In genomic region chr3:151169262-151169661, GRCh38 we compare ENCODE assay signal across 12 cellular contexts.
DNase-seq lines count a peak whose midpoint lies in the region; ATAC-seq and TF ChIP-seq lines count a peak whose summit lies in the region.
"Had no signal": no experiment of that assay in that cellular context is flagged by ENCODE, and none has a peak within 500 bp of the region (broad histone marks: within the 10 kb centered on the region; RNA-seq: fewer than 3 reads in every experiment).

No MANE protein-coding gene starts in this region.

- intact Hi-C loops in dendritic cell treated with granulocyte-macrophage colony-stimulating factor and Interleukin-4, amounts not matched to agents 40 ng/mL and 50 ng/mL, for 4 days (cut with micrococcal nuclease) = loop anchor here (1.0 to 10.0 kb wide), 3 partner anchors 58 to 668 kb away; no protein-coding TSS in a partner anchor

- H3K27me3 Mint-ChIP-seq in dendritic cell treated with granulocyte-macrophage colony-stimulating factor and Interleukin-4, amounts not matched to agents 40 ng/mL and 50 ng/mL, for 4 days = no peaks in the 10 kb centered on the region
- H3K27me3 Mint-ChIP-seq in nephron progenitor cell (ENCODE audit: low read depth, poor library complexity) = peaks cover 6% of the 10 kb centered on the region

- H3K4me1 Mint-ChIP-seq in dendritic cell treated with granulocyte-macrophage colony-stimulating factor and Interleukin-4, amounts not matched to agents 40 ng/mL and 50 ng/mL, for 4 days (ENCODE audit: low read depth) = peaks cover 50% of the 10 kb centered on the region
- H3K4me1 Mint-ChIP-seq in stimulated activated effector memory CD8-positive, alpha-beta T cell treated with anti-CD3 and anti-CD28 coated beads, Interleukin-12 subunit alpha, Interleukin-12 subunit beta, amount 100 ng/mL, for 72 hours = peaks cover 38% of the 10 kb centered on the region
- H3K4me1 Mint-ChIP-seq in nephron progenitor cell = peaks cover 26% of the 10 kb centered on the region

- H3K9me3 Mint-ChIP-seq in dendritic cell treated with granulocyte-macrophage colony-stimulating factor and Interleukin-4, amounts not matched to agents 40 ng/mL and 50 ng/mL, for 4 days = no peaks in the 10 kb centered on the region
- H3K9me3 Mint-ChIP-seq in stimulated activated effector memory CD8-positive, alpha-beta T cell treated with anti-CD3 and anti-CD28 coated beads, Interleukin-12 subunit alpha, Interleukin-12 subunit beta, amount 100 ng/mL, for 72 hours = no peaks in the 10 kb centered on the region
- no peaks in the 10 kb centered on the region for H3K9me3 Mint-ChIP-seq in nephron progenitor cell
- H3K9me3 Mint-ChIP-seq: CD8-positive, alpha-beta T cell had no signal

- ATAC-seq in GM18909 (IDR thresholded peaks at IDR 0.05; ENCODE audit: poor library complexity, unreplicated experiment) = peak; percentile 7
- no peak for ATAC-seq in stimulated activated effector memory CD8-positive, alpha-beta T cell treated with anti-CD3 and anti-CD28 coated beads, Interleukin-12 subunit alpha, Interleukin-12 subunit beta, amount 100 ng/mL, for 72 hours
- ATAC-seq: CD8-positive, alpha-beta T cell had no signal

- no peaks in the 10 kb centered on the region for H3K36me3 Mint-ChIP-seq in dendritic cell treated with granulocyte-macrophage colony-stimulating factor and Interleukin-4, amounts not matched to agents 40 ng/mL and 50 ng/mL, for 4 days (ENCODE audit: low read depth)
- H3K36me3 Mint-ChIP-seq in stimulated activated effector memory CD8-positive, alpha-beta T cell treated with anti-CD3 and anti-CD28 coated beads, Interleukin-12 subunit alpha, Interleukin-12 subunit beta, amount 100 ng/mL, for 72 hours = no peaks in the 10 kb centered on the region
- peaks cover 13% of the 10 kb centered on the region for H3K36me3 Mint-ChIP-seq in nephron progenitor cell (ENCODE audit: low read depth)
- H3K36me3 Mint-ChIP-seq: CD8-positive, alpha-beta T cell had no signal

- H3K27ac ChIP-seq in HL-60 (replicated peaks) = peak overlapping the region; percentile 61
- H3K27ac ChIP-seq: prostate gland had no signal

- TF ChIP-seq CTCF in HL-60 (IDR thresholded peaks at IDR 0.05; ENCODE audit: insufficient read depth, low read length) = no peak
- TF ChIP-seq CTCF in nephron progenitor cell (IDR thresholded peaks at IDR 0.05) = no peak
- TF ChIP-seq CTCF in GM10266 (IDR thresholded peaks at IDR 0.05; ENCODE audit: control insufficient read depth, insufficient read depth, low read depth, missing control alignments) = no peak

- peak; percentile 80 to 95 for DNase-seq in HL-60 (ENCODE audit: low read depth in 1 of 2, low spot score in 1 of 2)
- no peak for DNase-seq in stimulated activated effector memory CD8-positive, alpha-beta T cell treated with anti-CD3 and anti-CD28 coated beads, Interleukin-12 subunit alpha, Interleukin-12 subunit beta, amount 100 ng/mL, for 72 hours (ENCODE audit: low spot score in 2 of 2)
- no peak for DNase-seq in nephron progenitor cell
- no peak for DNase-seq in T1000 (lab: John Stamatoyannopoulos, UW)
- no peak for DNase-seq in stimulated activated CD4-positive, alpha-beta T cell treated with anti-CD3 and anti-CD28 coated beads, Interleukin-2, amount 100 ng/mL, for 48 hours
- no peak for DNase-seq in GM10266 (ENCODE audit: extremely low spot score)
- DNase-seq: CD8-positive, alpha-beta T cell; central memory CD4-positive, alpha-beta T cell; PC-3 had no signal

- H3K4me3 Mint-ChIP-seq in dendritic cell treated with granulocyte-macrophage colony-stimulating factor and Interleukin-4, amounts not matched to agents 40 ng/mL and 50 ng/mL, for 4 days = no peak overlapping the region
- no peak overlapping the region for H3K4me3 Mint-ChIP-seq in stimulated activated effector memory CD8-positive, alpha-beta T cell treated with anti-CD3 and anti-CD28 coated beads, Interleukin-12 subunit alpha, Interleukin-12 subunit beta, amount 100 ng/mL, for 72 hours
- no peak overlapping the region for H3K4me3 Mint-ChIP-seq in nephron progenitor cell
- H3K4me3 Mint-ChIP-seq: CD8-positive, alpha-beta T cell had no signal

- H3K27ac Mint-ChIP-seq in dendritic cell treated with granulocyte-macrophage colony-stimulating factor and Interleukin-4, amounts not matched to agents 40 ng/mL and 50 ng/mL, for 4 days = peak overlapping the region; percentile 94
- peak overlapping the region; percentile 90 for H3K27ac Mint-ChIP-seq in stimulated activated effector memory CD8-positive, alpha-beta T cell treated with anti-CD3 and anti-CD28 coated beads, Interleukin-12 subunit alpha, Interleukin-12 subunit beta, amount 100 ng/mL, for 72 hours
- no peak overlapping the region for H3K27ac Mint-ChIP-seq in nephron progenitor cell

- no peaks in the 10 kb centered on the region for H3K27me3 ChIP-seq in HL-60 (ENCODE audit: insufficient read depth, poor library complexity, severe bottlenecking)

- no peak overlapping the region for H3K4me3 ChIP-seq in HL-60 (replicated peaks; ENCODE audit: insufficient read depth, low read length)
- H3K4me3 ChIP-seq: prostate gland had no signal

Comparison
In these comparisons a context has a peak if more than half of its experiments do, and no peak if none do; other contexts are left out.
1. DNase-seq: peak in HL-60 (2 of 2); none in stimulated activated effector memory CD8-positive, alpha-beta T cell treated with anti-CD3 and anti-CD28 coated beads, Interleukin-12 subunit alpha, Interleukin-12 subunit beta, amount 100 ng/mL, for 72 hours (0 of 2), nephron progenitor cell (single experiment), T1000 (single experiment), stimulated activated CD4-positive, alpha-beta T cell treated with anti-CD3 and anti-CD28 coated beads, Interleukin-2, amount 100 ng/mL, for 48 hours (0 of 2) and GM10266 (single experiment).